8 cellular contexts compared by ENCODE assay signal in the genomic region with DNA sequence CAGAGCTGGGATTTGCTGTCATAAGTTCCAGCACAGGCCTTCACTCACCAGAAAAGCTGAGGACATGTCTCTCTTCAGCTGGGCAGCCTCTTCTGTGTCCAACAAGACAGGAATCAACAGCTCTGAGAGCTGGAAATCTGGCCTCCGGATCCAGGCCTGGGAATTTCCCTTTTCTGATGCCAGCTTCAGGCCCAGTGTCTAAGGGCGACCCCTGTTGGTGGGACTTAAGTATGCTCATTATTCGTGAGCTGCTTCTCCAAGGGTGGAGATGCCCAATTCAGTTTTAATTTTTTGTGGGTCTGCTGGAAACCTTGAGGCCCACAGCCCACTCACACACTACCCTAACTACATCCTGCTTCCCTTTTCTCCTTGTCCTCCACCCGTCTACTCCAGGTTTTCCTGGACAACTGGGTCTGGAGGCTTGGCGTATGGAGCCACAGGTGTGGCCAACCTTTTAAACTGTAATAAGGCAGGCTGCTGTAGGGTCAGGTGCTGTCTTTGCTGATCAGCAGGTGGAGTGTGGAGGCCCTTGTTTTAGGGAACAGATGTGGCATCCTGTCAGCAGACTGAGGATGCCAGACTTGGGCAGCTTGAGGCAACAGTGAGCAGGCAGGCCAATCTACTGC. TPM values are rescaled to one million over a fixed set of nuclear protein-coding genes. Genes with fewer than 3 reads are reported as not detected.
A peak's percentile ranks its signal among the peaks of the same experiment; 100 is the strongest.
DNase-seq lines count a peak whose midpoint lies in the region; ATAC-seq and TF ChIP-seq lines count a peak whose summit lies in the region.

No MANE protein-coding gene starts in this region.

- TF ChIP-seq POLR2A in right lobe of liver (IDR thresholded peaks at IDR 0.05), result no peak

- intact Hi-C loops in activated CD4-positive, alpha-beta T cell treated with anti-CD3 and anti-CD28 coated beads, Interleukin-2, amount 10 ng/mL, durations not matched to agents 24 days and 14 days (cut with micrococcal nuclease), result loop anchor here (1.0 to 5.0 kb wide), 2 partner anchors 209 to 320 kb away; no protein-coding TSS in a partner anchor
- intact Hi-C loops in right lobe of liver (cut with DNase I), result loop anchor here (5.0 to 10.0 kb wide), 4 partner anchors 112 to 322 kb away; no protein-coding TSS in a partner anchor

- H3K27me3 Mint-ChIP-seq in activated CD4-positive, alpha-beta T cell treated with anti-CD3 and anti-CD28 coated beads, Interleukin-2, amount 10 ng/mL, durations not matched to agents 24 days and 14 days, result peaks cover 44% of the 10 kb centered on the region

- WGBS in right lobe of liver (ENCODE audit: insufficient coverage, low coverage, low lambda C conversion rate, missing lambda C conversion rate), result 21% methylated on average over 5 of the region's 5 CpGs

- DNase-seq in NOMO-1 (lab: John Stamatoyannopoulos, UW; ENCODE audit: unreplicated experiment in 2 of 2) (peak; percentile 10 to 31), NOMO-1 treated with dmso at 0.1 percent for 144 hours (lab: John Stamatoyannopoulos, UW; ENCODE audit: unreplicated experiment) (no peak), NCI-H2196 treated with DMSO at 0.1 percent for 48 hours (lab: John Stamatoyannopoulos, UW; ENCODE audit: unreplicated experiment) (peak; percentile 54), dermis blood vessel endothelial cell (peak; percentile 91), right lobe of liver (peak; percentile 64 to 77 (median 69))
- peak; percentile 89 for DNase-seq in activated CD4-positive, alpha-beta T cell treated with anti-CD3 and anti-CD28 coated beads, Interleukin-2, amount 10 ng/mL, durations not matched to agents 24 days and 14 days
- peak; percentile 33 to 58 (median 57) for DNase-seq in stimulated activated CD4-positive, alpha-beta T cell treated with anti-CD3 and anti-CD28 coated beads, TNF-alpha, amount 100 ng/mL, for 48 hours (ENCODE audit: low read depth in 3 of 3)

- ATAC-seq in right lobe of liver (peak; percentile 79 to 88 (median 86)), HG03442 (IDR thresholded peaks at IDR 0.05; ENCODE audit: unreplicated experiment) (no peak)

- H3K36me3 Mint-ChIP-seq in activated CD4-positive, alpha-beta T cell treated with anti-CD3 and anti-CD28 coated beads, Interleukin-2, amount 10 ng/mL, durations not matched to agents 24 days and 14 days (ENCODE audit: low read depth), result no peaks in the 10 kb centered on the region

- H3K36me3 ChIP-seq in right lobe of liver, result no peaks in the 10 kb centered on the region

- no peaks in the 10 kb centered on the region for H3K9me3 ChIP-seq in right lobe of liver

- H3K4me1 ChIP-seq in right lobe of liver, result peaks cover 0 to 17% (median 0%) of the 10 kb centered on the region in 4 donors

- H3K4me3 ChIP-seq in right lobe of liver, result no peak overlapping the region

- peaks cover 0 to 16% of the 10 kb centered on the region in 2 donors for H3K27me3 ChIP-seq in right lobe of liver

- no peak overlapping the region for H3K4me3 Mint-ChIP-seq in activated CD4-positive, alpha-beta T cell treated with anti-CD3 and anti-CD28 coated beads, Interleukin-2, amount 10 ng/mL, durations not matched to agents 24 days and 14 days

- TF ChIP-seq CTCF in right lobe of liver (IDR thresholded peaks at IDR 0.05), result peak; percentile 84 to 90 (median 88)

- no peaks in the 10 kb centered on the region for H3K9me3 Mint-ChIP-seq in activated CD4-positive, alpha-beta T cell treated with anti-CD3 and anti-CD28 coated beads, Interleukin-2, amount 10 ng/mL, durations not matched to agents 24 days and 14 days

- no peak overlapping the region for H3K27ac Mint-ChIP-seq in activated CD4-positive, alpha-beta T cell treated with anti-CD3 and anti-CD28 coated beads, Interleukin-2, amount 10 ng/mL, durations not matched to agents 24 days and 14 days

- H3K27ac ChIP-seq in right lobe of liver, result no peak overlapping the region

- peaks cover 7% of the 10 kb centered on the region for H3K4me1 Mint-ChIP-seq in activated CD4-positive, alpha-beta T cell treated with anti-CD3 and anti-CD28 coated beads, Interleukin-2, amount 10 ng/mL, durations not matched to agents 24 days and 14 days

RNA-seq across cellular contexts. Expression of gene CEMIP, which starts 2.6 kb away (rescaled TPM):
- total RNA-seq in activated CD4-positive, alpha-beta T cell treated with anti-CD3 and anti-CD28 coated beads, Interleukin-2, amount 10 ng/mL, durations not matched to agents 24 days and 14 days, result not detected in 2 replicates
- total RNA-seq in dermis blood vessel endothelial cell (0.51 and 0.85 TPM in 2 replicates), right lobe of liver (under 1 TPM in 2 of 6 experiments, not detected in 4; 0.64 to 0.74 TPM)
